In genomic region chr14:80584638-80585505, GRCh38 we compare ENCODE assay signal across 14 cellular contexts.
DNase-seq lines count a peak whose midpoint lies in the region; ATAC-seq and TF ChIP-seq lines count a peak whose summit lies in the region.
"Had no signal": no experiment of that assay in that cellular context is flagged by ENCODE, and none has a peak within 500 bp of the region (broad histone marks: within the 10 kb centered on the region; RNA-seq: fewer than 3 reads in every experiment).

No MANE protein-coding gene starts in this region.

- H4K5ac ChIP-seq in IMR-90 (ENCODE audit: low read depth, low read length): no peak overlapping the region

- WGBS in IMR-90 (ENCODE audit: extremely low coverage in 2 of 2, insufficient read length in 1 of 2), 2 experiments: no CpG with 5 or more reads among the region's 4 CpGs
- 24% methylated on average over 4 of the region's 4 CpGs for WGBS in hepatocyte (ENCODE audit: low lambda C conversion rate, missing lambda C conversion rate)

- H3K9me2 ChIP-seq in hepatocyte (replicated peaks; ENCODE audit: insufficient read depth): no peaks in the 10 kb centered on the region

- H3K4me3 Mint-ChIP-seq in Calu3 (ENCODE audit: low read depth, unreplicated experiment): peak overlapping the region; percentile 3

- peak; percentile 30 for ATAC-seq in IMR-90 (ENCODE audit: low read depth)
- no peak for ATAC-seq in GM21529 (IDR thresholded peaks at IDR 0.05; ENCODE audit: unreplicated experiment)
- no peak for ATAC-seq in upper lobe of right lung
- ATAC-seq: esophagus mucosa had no signal

- peak overlapping the region; percentile 17; the same call in 1 of the 2 replicates for H4K91ac ChIP-seq in IMR-90 (ENCODE audit: insufficient read depth, low read depth, low read length)

- no peaks in the 10 kb centered on the region for H3K9me3 Mint-ChIP-seq in Calu3 (ENCODE audit: low read depth, unreplicated experiment)

- dilution Hi-C loops in IMR-90 (cut with HindIII; ENCODE audit: low sequenced_read_pairs, unreplicated experiment): no loop called here

- BruUV-seq in Calu3 (replicated peaks; lab: Mats Ljungman, UMichigan) (no TSS peak), IMR-90 (replicated peaks; lab: Mats Ljungman, UMichigan) (no TSS peak)

- peak overlapping the region; percentile 66 for H2BK120ac ChIP-seq in IMR-90 (ENCODE audit: low read depth, low read length)

- H3K18ac ChIP-seq in IMR-90 (ENCODE audit: low read depth, low read length): peak overlapping the region; percentile 69; the same call in 1 of the 2 replicates

- H3K27ac Mint-ChIP-seq in Calu3 (ENCODE audit: unreplicated experiment): peak overlapping the region; percentile 61

- DNase-seq in Calu3: no peak
- DNase-seq in IMR-90: peak; percentile 82
- peak; percentile 13 for DNase-seq in RPMI7951 (ENCODE audit: low read depth)
- peak; percentile 35 for DNase-seq in hepatocyte (ENCODE audit: low spot score)
- no peak for DNase-seq in stimulated activated CD4-positive, alpha-beta T cell treated with anti-CD3 and anti-CD28 coated beads, Interleukin-12 subunit alpha, Interleukin-12 subunit beta, amount 100 ng/mL, for 4 hours
- no peak for DNase-seq in posterior vena cava (ENCODE audit: low spot score)
- DNase-seq in upper lobe of right lung: no peak
- DNase-seq: activated CD4-positive, alpha-beta T cell treated with anti-CD3 and anti-CD28 coated beads, Interleukin-2, amount 50 U/mL, for 48 hours; activated effector memory CD4-positive, alpha-beta T cell treated with Interleukin-2 at 50 U/mL for 16 hours; central memory CD4-positive, alpha-beta T cell; MV-4-11 had no signal

- H2BK20ac ChIP-seq in IMR-90 (ENCODE audit: low read depth, low read length): peak overlapping the region; percentile 71

- H3K9me1 ChIP-seq in IMR-90 (ENCODE audit: insufficient read depth, low read length): 0 out of 2 replicates have a peak, but pooled peaks cover 3% of the 10 kb centered on the region

- H3K14ac ChIP-seq in IMR-90 (replicated peaks; ENCODE audit: low read depth, low read length): peak overlapping the region; percentile 10; the same call in 1 of the 2 replicates

- TF ChIP-seq CTCF in Calu3 (IDR thresholded peaks at IDR 0.05; ENCODE audit: unreplicated experiment): no peak
- TF ChIP-seq CTCF in IMR-90 (conservative IDR thresholded peaks at IDR 0.05; ENCODE audit: low read depth, low read length): no peak
- TF ChIP-seq CTCF in hepatocyte (IDR thresholded peaks at IDR 0.05; ENCODE audit: poor library complexity): no peak
- TF ChIP-seq CTCF in upper lobe of right lung (IDR thresholded peaks at IDR 0.05): no peak

- peaks cover 30% of the 10 kb centered on the region for H3K4me1 Mint-ChIP-seq in Calu3 (ENCODE audit: low read depth, unreplicated experiment)

- 0 out of 3 replicates have a peak overlapping the region, but pooled peaks have one; percentile 18 for H2BK15ac ChIP-seq in IMR-90 (ENCODE audit: low read depth, low read length)

- H4K8ac ChIP-seq in IMR-90 (ENCODE audit: low read depth in 2 of 2, low read length in 2 of 2): peak overlapping the region in 1 of 2 experiments; percentile 14; a peak in 1 of 4 replicates

- H2BK5ac ChIP-seq in IMR-90 (ENCODE audit: low read depth, low read length, poor library complexity, severe bottlenecking): peak overlapping the region; percentile 31

- peak overlapping the region; percentile 31; the same call in 1 of the 2 replicates for H2AK5ac ChIP-seq in IMR-90 (ENCODE audit: low read depth, low read length)

- H3K27me3 ChIP-seq in IMR-90 (ENCODE audit: control insufficient read depth, insufficient read depth, low read length) (no peaks in the 10 kb centered on the region), hepatocyte (no peaks in the 10 kb centered on the region), upper lobe of right lung (no peaks in the 10 kb centered on the region)
- H3K27me3 ChIP-seq: BLaER1 had no signal

- no peak overlapping the region for H3K56ac ChIP-seq in IMR-90 (ENCODE audit: extremely low read depth, insufficient read depth, low read length)

- H3K79me1 ChIP-seq in IMR-90 (ENCODE audit: low read depth in 1 of 2, low read length in 2 of 2): no peaks in the 10 kb centered on the region

- no peak overlapping the region for H2AK9ac ChIP-seq in IMR-90 (replicated peaks; ENCODE audit: low read depth, low read length, poor library complexity)

- in situ Hi-C loops in IMR-90 (cut with MboI; ENCODE audit: low sequenced_read_pairs): no loop called here

- H3K9me3 ChIP-seq in IMR-90 (ENCODE audit: control insufficient read depth, insufficient read depth, low read length) (no peaks in the 10 kb centered on the region), hepatocyte (ENCODE audit: low read depth) (no peaks in the 10 kb centered on the region), upper lobe of right lung (no peaks in the 10 kb centered on the region)
- H3K9me3 ChIP-seq: BLaER1 had no signal

- CTCF ChIA-PET in Calu3 (lab: Charles Lee) (interaction anchor here (0.6 to 1.4 kb wide), 2 partner anchors 54 to 1651 kb away, joined by 3 to 4 read pairs; no protein-coding TSS in a partner anchor), IMR-90 (lab: Yijun Ruan, JAX) (no interaction called here)

- H3K79me2 ChIP-seq in hepatocyte: no peaks in the 10 kb centered on the region

- H3K27me3 Mint-ChIP-seq in Calu3 (ENCODE audit: unreplicated experiment): no peaks in the 10 kb centered on the region

- intact Hi-C loops in Calu3 (cut with micrococcal nuclease; ENCODE audit: unreplicated experiment): loop anchor here (2.0 to 5.0 kb wide), 2 partner anchors 16 to 528 kb away; no protein-coding TSS in a partner anchor
- intact Hi-C loops in IMR-90 (cut with micrococcal nuclease): loop anchor here (5.0 kb wide), 1 partner anchor 262 kb away; no protein-coding TSS in a partner anchor
- intact Hi-C loops in posterior vena cava (cut with DNase I): no loop called here
- intact Hi-C loops in upper lobe of right lung (cut with DNase I): no loop called here

- peak overlapping the region; percentile 57; the same call in 1 of the 2 replicates for H3K4ac ChIP-seq in IMR-90 (ENCODE audit: low read depth, low read length)

- H3K23ac ChIP-seq in IMR-90 (ENCODE audit: low read depth, low read length): no peak overlapping the region

- H3K27ac ChIP-seq in IMR-90 (ENCODE audit: insufficient read depth, low read length) (no peak overlapping the region), hepatocyte (peak overlapping the region; percentile 59), upper lobe of right lung (no peak overlapping the region)
- H3K27ac ChIP-seq: BLaER1 had no signal

- POLR2A ChIA-PET in IMR-90 (lab: Charles Lee; ENCODE audit: unreplicated experiment): no interaction called here

- H2AFZ ChIP-seq in IMR-90 (replicated peaks; ENCODE audit: low read length, poor library complexity) (no peak overlapping the region), hepatocyte (no peak overlapping the region)

- no peak for TF ChIP-seq POLR2A in IMR-90 (IDR thresholded peaks at IDR 0.05; ENCODE audit: low read depth, low read length)

- H3K4me2 ChIP-seq in IMR-90 (ENCODE audit: low read depth, low read length) (no peak overlapping the region; the same call in 1 of the 2 replicates), hepatocyte (peak overlapping the region; percentile 6)
- H3K4me2 ChIP-seq: BLaER1 had no signal

- no peak for TF ChIP-seq RAD21 in IMR-90 (IDR thresholded peaks at IDR 0.05; ENCODE audit: low read length)

- H3K4me3 ChIP-seq in IMR-90 (ENCODE audit: insufficient read depth, low read depth, low read length): no peak overlapping the region
- no peak overlapping the region for H3K4me3 ChIP-seq in hepatocyte
- no peak overlapping the region for H3K4me3 ChIP-seq in upper lobe of right lung
- H3K4me3 ChIP-seq: BLaER1 had no signal

- H4K20me1 ChIP-seq in IMR-90 (ENCODE audit: insufficient read depth, low read length) (no peaks in the 10 kb centered on the region), hepatocyte (ENCODE audit: insufficient read depth, poor library complexity, severe bottlenecking) (no peaks in the 10 kb centered on the region)
- H4K20me1 ChIP-seq: BLaER1 had no signal

- peaks cover 6% of the 10 kb centered on the region for H3K36me3 Mint-ChIP-seq in Calu3 (ENCODE audit: insufficient read depth, unreplicated experiment)

- H3K4me1 ChIP-seq in IMR-90 (ENCODE audit: control insufficient read depth, insufficient read depth, low read length) (peaks cover 1% of the 10 kb centered on the region; the same call in 1 of the 2 replicates), hepatocyte (ENCODE audit: insufficient read depth) (peaks cover 18% of the 10 kb centered on the region), upper lobe of right lung (no peaks in the 10 kb centered on the region)
- H3K4me1 ChIP-seq: BLaER1 had no signal

- H3K9ac ChIP-seq in IMR-90 (ENCODE audit: low read depth, low read length): no peak overlapping the region
- H3K9ac ChIP-seq: BLaER1 had no signal

- no peaks in the 10 kb centered on the region for H3K36me3 ChIP-seq in IMR-90 (ENCODE audit: control insufficient read depth, insufficient read depth, low read length)
- H3K36me3 ChIP-seq in hepatocyte (replicated peaks; ENCODE audit: insufficient read depth, low read depth): no peaks in the 10 kb centered on the region
- no peaks in the 10 kb centered on the region for H3K36me3 ChIP-seq in upper lobe of right lung
- H3K36me3 ChIP-seq: BLaER1 had no signal

TF ChIP-seq in IMR-90, 13 proteins besides CTCF, POLR2A, EP300 and RAD21:
- TF ChIP-seq MXI1 (IDR thresholded peaks at IDR 0.05; ENCODE audit: borderline replicate concordance, low read depth, low read length) (no peak), FOS (IDR thresholded peaks at IDR 0.05; ENCODE audit: low read depth, low read length) (peak; percentile 48; the same call in 1 of the 2 replicates), RCOR1 (IDR thresholded peaks at IDR 0.05; ENCODE audit: insufficient replicate concordance, low read length) (no peak)

Comparison
In these comparisons a context has a peak if more than half of its experiments do, and no peak if none do; other contexts are left out.
1. DNase-seq: peak in IMR-90 (single experiment), RPMI7951 (single experiment) and hepatocyte (single experiment); none in Calu3 (single experiment), stimulated activated CD4-positive, alpha-beta T cell treated with anti-CD3 and anti-CD28 coated beads, Interleukin-12 subunit alpha, Interleukin-12 subunit beta, amount 100 ng/mL, for 4 hours (single experiment), posterior vena cava (single experiment) and upper lobe of right lung (single experiment).
2. intact Hi-C loops: an anchor here in Calu3 (2.0 to 5.0 kb wide) and IMR-90 (5.0 kb wide); none called in posterior vena cava and upper lobe of right lung.